In the genomic region with DNA sequence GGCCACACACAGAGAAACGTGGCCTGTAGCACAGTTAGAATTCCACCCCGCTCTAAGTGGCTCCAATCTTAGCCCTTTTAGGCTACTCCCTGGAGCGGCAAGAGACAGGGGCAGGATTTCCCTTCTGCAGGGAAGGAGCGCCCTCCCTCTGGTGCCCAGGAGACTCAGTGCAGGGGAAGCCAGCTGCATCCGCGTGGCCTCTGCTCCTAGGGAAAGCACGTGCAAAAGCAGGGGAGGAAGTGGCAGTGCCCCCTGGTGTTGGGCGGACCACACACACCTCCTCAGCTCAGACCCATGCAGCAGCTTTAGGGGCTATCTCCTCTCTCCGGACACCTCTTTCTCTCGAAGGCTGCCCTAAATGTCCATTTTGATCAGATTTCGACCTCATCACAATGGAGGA, we compare ENCODE assay signal across 8 cellular contexts. TPM values are rescaled to one million over a fixed set of nuclear protein-coding genes. Genes with fewer than 3 reads are reported as not detected.
DNase-seq lines count a peak whose midpoint lies in the region; ATAC-seq and TF ChIP-seq lines count a peak whose summit lies in the region.

No MANE protein-coding gene starts in this region.

- H3K27me3 ChIP-seq in MM.1S (replicated peaks; ENCODE audit: insufficient read depth, low read length): no peaks in the 10 kb centered on the region

- peaks cover 3% of the 10 kb centered on the region for H3K4me1 Mint-ChIP-seq in activated T-cell treated with anti-CD3 and anti-CD28 coated beads, Interleukin-2, amount 50 U/mL, for 72 hours (ENCODE audit: low read depth)
- H3K4me1 Mint-ChIP-seq in stimulated activated effector memory CD8-positive, alpha-beta T cell treated with anti-CD3 and anti-CD28 coated beads, Interleukin-12 subunit alpha, Interleukin-12 subunit beta, amount 100 ng/mL, for 72 hours: no peaks in the 10 kb centered on the region

- no peaks in the 10 kb centered on the region for H3K4me1 ChIP-seq in MM.1S (ENCODE audit: low read length)

- H3K4me3 ChIP-seq in MM.1S (ENCODE audit: low read length): no peak overlapping the region

- no peaks in the 10 kb centered on the region for H3K36me3 Mint-ChIP-seq in activated T-cell treated with anti-CD3 and anti-CD28 coated beads, Interleukin-2, amount 50 U/mL, for 72 hours (ENCODE audit: insufficient read depth in 2 of 2)
- no peaks in the 10 kb centered on the region for H3K36me3 Mint-ChIP-seq in stimulated activated effector memory CD8-positive, alpha-beta T cell treated with anti-CD3 and anti-CD28 coated beads, Interleukin-12 subunit alpha, Interleukin-12 subunit beta, amount 100 ng/mL, for 72 hours

- ATAC-seq in activated T-cell treated with anti-CD3 and anti-CD28 coated beads, Interleukin-2, amount 50 U/mL, for 72 hours (replicated peaks in 1 of 2): peak; percentile 36 to 49
- ATAC-seq in stimulated activated effector memory CD8-positive, alpha-beta T cell treated with anti-CD3 and anti-CD28 coated beads, Interleukin-12 subunit alpha, Interleukin-12 subunit beta, amount 100 ng/mL, for 72 hours: peak; percentile 44

- H3K9me3 ChIP-seq in MM.1S (replicated peaks; ENCODE audit: insufficient read depth, low read length): no peaks in the 10 kb centered on the region

- H3K27ac ChIP-seq in MM.1S (ENCODE audit: low read length): no peak overlapping the region

- no peak overlapping the region for H2AFZ ChIP-seq in MM.1S (ENCODE audit: low read length)

- no peak overlapping the region for H3K4me3 Mint-ChIP-seq in activated T-cell treated with anti-CD3 and anti-CD28 coated beads, Interleukin-2, amount 50 U/mL, for 72 hours
- no peak overlapping the region for H3K4me3 Mint-ChIP-seq in stimulated activated effector memory CD8-positive, alpha-beta T cell treated with anti-CD3 and anti-CD28 coated beads, Interleukin-12 subunit alpha, Interleukin-12 subunit beta, amount 100 ng/mL, for 72 hours

- DNase-seq in DMS 273 (lab: John Stamatoyannopoulos, UW; ENCODE audit: unreplicated experiment) (peak; percentile 65), DMS 273 treated with DMSO at 0.1 percent for 48 hours (lab: John Stamatoyannopoulos, UW) (no peak), MM.1S (no peak), iPS-NIHi11 (ENCODE audit: low spot score) (peak; percentile 80), DMS79 treated with DMSO at 0.1 percent for 48 hours (lab: John Stamatoyannopoulos, UW) (no peak)
- peak; percentile 32 to 34 for DNase-seq in activated T-cell treated with anti-CD3 and anti-CD28 coated beads, Interleukin-2, amount 50 U/mL, for 72 hours
- DNase-seq in stimulated activated effector memory CD8-positive, alpha-beta T cell treated with anti-CD3 and anti-CD28 coated beads, Interleukin-12 subunit alpha, Interleukin-12 subunit beta, amount 100 ng/mL, for 72 hours (ENCODE audit: low spot score in 2 of 2): peak in 1 of 2 donors; percentile 6
- DNase-seq in effector CD8-positive, alpha-beta T cell (lab: John Stamatoyannopoulos, UW): no peak

- no peaks in the 10 kb centered on the region for H4K20me1 ChIP-seq in MM.1S (ENCODE audit: insufficient read depth, low read length)

- H3K9me3 Mint-ChIP-seq in activated T-cell treated with anti-CD3 and anti-CD28 coated beads, Interleukin-2, amount 50 U/mL, for 72 hours: no peaks in the 10 kb centered on the region
- no peaks in the 10 kb centered on the region for H3K9me3 Mint-ChIP-seq in stimulated activated effector memory CD8-positive, alpha-beta T cell treated with anti-CD3 and anti-CD28 coated beads, Interleukin-12 subunit alpha, Interleukin-12 subunit beta, amount 100 ng/mL, for 72 hours

- H3K27ac Mint-ChIP-seq in activated T-cell treated with anti-CD3 and anti-CD28 coated beads, Interleukin-2, amount 50 U/mL, for 72 hours: no peak overlapping the region
- no peak overlapping the region for H3K27ac Mint-ChIP-seq in stimulated activated effector memory CD8-positive, alpha-beta T cell treated with anti-CD3 and anti-CD28 coated beads, Interleukin-12 subunit alpha, Interleukin-12 subunit beta, amount 100 ng/mL, for 72 hours

- H3F3A ChIP-seq in MM.1S (ENCODE audit: insufficient read depth, low read length): no peaks in the 10 kb centered on the region

- no peak overlapping the region for H3K4me2 ChIP-seq in MM.1S (ENCODE audit: low read depth, low read length)

- H3K27me3 Mint-ChIP-seq in activated T-cell treated with anti-CD3 and anti-CD28 coated beads, Interleukin-2, amount 50 U/mL, for 72 hours (ENCODE audit: low read depth): peaks cover 13% of the 10 kb centered on the region

- no peak overlapping the region for H3K9ac ChIP-seq in MM.1S (ENCODE audit: low read length)

- H3K79me2 ChIP-seq in MM.1S (ENCODE audit: low read length): no peaks in the 10 kb centered on the region

- no peaks in the 10 kb centered on the region for H3K36me3 ChIP-seq in MM.1S (replicated peaks; ENCODE audit: insufficient read depth, low read length)

- no peaks in the 10 kb centered on the region for H3K9me2 ChIP-seq in MM.1S (replicated peaks; ENCODE audit: insufficient read depth, low read length)

- TF ChIP-seq CTCF in MM.1S (IDR thresholded peaks at IDR 0.05; ENCODE audit: low read length): peak; percentile 33

RNA-seq across cellular contexts. Expression of a gene that starts 50.0 kb away (rescaled TPM):
- 10 to 100 TPM; 24.1 to 27.4 TPM for total RNA-seq in activated T-cell treated with anti-CD3 and anti-CD28 coated beads, Interleukin-2, amount 50 U/mL, for 72 hours

RNA-seq across cellular contexts. Expression of a gene that starts 50.2 kb away (rescaled TPM):
- 10 to 100 TPM; 10.4 to 11.5 TPM for total RNA-seq in activated T-cell treated with anti-CD3 and anti-CD28 coated beads, Interleukin-2, amount 50 U/mL, for 72 hours

Comparison
In these comparisons a context has a peak if more than half of its experiments do, and no peak if none do; other contexts are left out.
1. DNase-seq: peak in DMS 273 (single experiment), activated T-cell treated with anti-CD3 and anti-CD28 coated beads, Interleukin-2, amount 50 U/mL, for 72 hours (2 of 2) and iPS-NIHi11 (single experiment); none in DMS 273 treated with DMSO at 0.1 percent for 48 hours (single experiment), MM.1S (single experiment), DMS79 treated with DMSO at 0.1 percent for 48 hours (single experiment) and effector CD8-positive, alpha-beta T cell (single experiment).